Comparison of ENCODE assay signal across 33 cellular contexts in the genomic region with DNA sequence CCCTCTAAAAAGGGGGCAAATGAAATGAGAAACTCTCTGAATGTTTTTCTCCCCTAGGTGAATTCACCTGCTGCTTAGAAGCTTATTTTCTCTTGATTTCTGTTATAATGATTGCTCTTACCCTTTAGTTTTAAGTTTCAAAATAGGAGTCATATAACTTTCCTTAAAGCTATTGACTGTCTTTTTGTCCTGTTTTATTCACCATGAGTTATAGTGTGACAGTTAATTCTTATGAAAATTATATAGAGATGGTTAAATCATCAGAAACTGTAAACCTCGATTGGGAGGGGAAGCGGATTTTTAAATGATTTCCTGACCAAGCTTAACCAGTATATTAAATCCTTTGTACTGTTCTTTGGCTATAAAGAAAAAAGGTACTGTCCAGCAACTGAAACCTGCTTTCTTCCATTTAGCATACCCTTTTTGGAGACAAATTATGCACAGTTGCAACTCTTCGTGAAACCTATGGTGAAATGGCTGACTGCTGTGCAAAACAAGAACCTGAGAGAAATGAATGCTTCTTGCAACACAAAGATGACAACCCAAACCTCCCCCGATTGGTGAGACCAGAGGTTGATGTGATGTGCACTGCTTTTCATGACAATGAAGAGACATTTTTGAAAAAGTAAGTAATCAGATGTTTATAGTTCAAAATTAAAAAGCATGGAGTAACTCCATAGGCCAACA. TPM values are rescaled to one million over a fixed set of nuclear protein-coding genes. Genes with fewer than 3 reads are reported as not detected.
"Had no signal": no experiment of that assay in that cellular context is flagged by ENCODE, and none has a peak within 500 bp of the region (broad histone marks: within the 10 kb centered on the region; RNA-seq: fewer than 3 reads in every experiment).

No MANE protein-coding gene starts in this region.

- H3K27ac ChIP-seq: colonic mucosa, esophagus muscularis mucosa, foreskin keratinocyte, gastroesophageal sphincter, heart left ventricle, neural progenitor cell, parathyroid adenoma, stomach, testis, tibial artery had no signal

- H3K9me3 ChIP-seq: colonic mucosa, esophagus muscularis mucosa, gastroesophageal sphincter, heart left ventricle, mucosa of descending colon, stomach, testis, tibial artery had no signal

- H3K4me1 ChIP-seq: colonic mucosa, esophagus muscularis mucosa, foreskin keratinocyte, gastroesophageal sphincter, heart left ventricle, neural progenitor cell, parathyroid adenoma, testis, tibial artery had no signal

- H3K27me3 ChIP-seq: colonic mucosa, esophagus muscularis mucosa, foreskin keratinocyte, gastroesophageal sphincter, heart left ventricle, neural progenitor cell, stomach, testis, tibial artery had no signal

- DNase-seq: colonic mucosa; dermis blood vessel endothelial cell; effector memory CD4-positive, alpha-beta T cell; foreskin keratinocyte; heart left ventricle; hippocampal formation; mesenchymal stem cell; mucosa of descending colon; naive B cell; stimulated activated CD4-positive, alpha-beta T cell treated with anti-CD3 and anti-CD28 coated beads, Interleukin-12 subunit alpha, Interleukin-12 subunit beta, amount 100 ng/mL, for 4 hours; stimulated activated CD4-positive, alpha-beta T cell treated with anti-CD3 and anti-CD28 coated beads, Interleukin-1b, Interleukin-23, amount 100 ng/mL, for 48 hours; stimulated activated CD4-positive, alpha-beta T cell treated with anti-CD3 and anti-CD28 coated beads, Interleukin-4, amount 100 ng/mL, for 1 hour; stimulated activated CD8-positive, alpha-beta memory T cell treated with anti-CD3 and anti-CD28 coated beads, Interleukin-4, amount 100 ng/mL, for 48 hours; stimulated activated naive CD4-positive, alpha-beta T cell treated with Interleukin-2 at 50 U/mL for 16 hours; stomach; testis; tibial artery had no signal

- H3K36me3 ChIP-seq: colonic mucosa, esophagus muscularis mucosa, gastroesophageal sphincter, heart left ventricle, neural progenitor cell, stomach, tibial artery had no signal

- H3K4me3 ChIP-seq: colonic mucosa, esophagus muscularis mucosa, gastroesophageal sphincter, heart left ventricle, mucosa of descending colon, neural progenitor cell, smooth muscle cell, stomach, testis, tibial artery had no signal

- ATAC-seq: foreskin keratinocyte; gastroesophageal sphincter; heart left ventricle; mucosa of descending colon; natural killer cell treated with Interleukin-12 subunit alpha and Interleukin-12 subunit beta and Interleukin-15 and Interleukin-18, amount 100 ng/mL, for 72 hours; sciatic nerve had no signal

- H3K9ac ChIP-seq: neural progenitor cell, parathyroid adenoma had no signal

RNA-seq across cellular contexts. Expression of a gene that starts 4.2 kb away (rescaled TPM):
- total RNA-seq: chondrocyte; dermis blood vessel endothelial cell; endothelial cell of umbilical vein; epithelial cell of proximal tubule; fibroblast of lung; foreskin keratinocyte; lung microvascular endothelial cell; natural killer cell treated with Interleukin-12 subunit alpha and Interleukin-12 subunit beta and Interleukin-15 and Interleukin-18, amount 100 ng/mL, for 72 hours; osteoblast had no signal
- polyA plus RNA-seq: endothelial cell of umbilical vein, foreskin keratinocyte, keratinocyte had no signal

RNA-seq across cellular contexts. Expression of a gene that starts 27.7 kb away (rescaled TPM):
- total RNA-seq: chondrocyte; dermis blood vessel endothelial cell; endothelial cell of umbilical vein; esophagus muscularis mucosa; gastroesophageal sphincter; heart left ventricle; lower leg skin; lung microvascular endothelial cell; mucosa of descending colon; natural killer cell treated with Interleukin-12 subunit alpha and Interleukin-12 subunit beta and Interleukin-15 and Interleukin-18, amount 100 ng/mL, for 72 hours; osteoblast; sciatic nerve; subcutaneous adipose tissue; testis had no signal
- polyA plus RNA-seq: endothelial cell of umbilical vein, heart left ventricle, stomach had no signal
